In the genomic region with DNA sequence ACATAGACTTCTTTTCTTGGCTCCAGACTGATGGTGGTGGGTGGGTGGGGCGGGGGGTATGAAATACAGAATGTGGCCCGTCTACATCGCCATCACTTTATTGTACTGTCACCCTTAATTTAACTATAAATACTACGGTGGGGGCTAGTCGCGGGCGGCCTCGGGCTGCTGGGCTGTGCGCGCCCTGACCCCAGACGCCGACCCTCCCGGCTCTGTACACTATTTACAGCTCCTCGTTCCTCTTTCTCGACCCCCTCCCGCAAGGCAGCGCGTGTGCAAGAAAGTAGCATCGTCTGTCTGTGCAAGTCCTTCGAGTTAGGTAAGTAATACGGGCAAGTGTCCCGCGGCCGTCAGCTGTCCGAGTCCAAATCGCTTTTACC, we compare ENCODE assay signal across 10 cellular contexts. TPM values are rescaled to one million over a fixed set of nuclear protein-coding genes. Genes with fewer than 3 reads are reported as not detected.
DNase-seq lines count a peak whose midpoint lies in the region; ATAC-seq, FAIRE-seq and TF ChIP-seq lines count a peak whose summit lies in the region.
"Had no signal": no experiment of that assay in that cellular context is flagged by ENCODE, and none has a peak within 500 bp of the region (broad histone marks: within the 10 kb centered on the region; RNA-seq: fewer than 3 reads in every experiment).

No MANE protein-coding gene starts in this region.

- no peak for ATAC-seq in activated T-cell treated with anti-CD3 and anti-CD28 coated beads, Interleukin-2, amount 50 U/mL, for 72 hours (replicated peaks in 1 of 2)
- ATAC-seq in stimulated activated naive CD8-positive, alpha-beta T cell treated with anti-CD3 and anti-CD28 coated beads, Interleukin-15, amount 100 ng/mL, for 72 hours = no peak

- peaks cover 89% of the 10 kb centered on the region for H3K27me3 Mint-ChIP-seq in activated T-cell treated with anti-CD3 and anti-CD28 coated beads, Interleukin-2, amount 50 U/mL, for 72 hours (ENCODE audit: low read depth)
- peaks cover 93% of the 10 kb centered on the region for H3K27me3 Mint-ChIP-seq in activated naive CD8-positive, alpha-beta T cell treated with anti-CD3 and anti-CD28 coated beads for 36 hours
- H3K27me3 Mint-ChIP-seq in stimulated activated naive CD8-positive, alpha-beta T cell treated with anti-CD3 and anti-CD28 coated beads, Interleukin-15, amount 100 ng/mL, for 72 hours = peaks cover 91% of the 10 kb centered on the region

- no peaks in the 10 kb centered on the region for H3K9me1 ChIP-seq in keratinocyte (ENCODE audit: control insufficient read depth, extremely low read depth, insufficient read depth, low read length)

- H3K79me2 ChIP-seq in keratinocyte (ENCODE audit: control insufficient read depth, insufficient read depth, low read length) = no peaks in the 10 kb centered on the region

- FAIRE-seq in keratinocyte (lab: Jason Lieb, UNC) (no peak), D721Med (lab: Jason Lieb, UNC) (no peak)
- FAIRE-seq: endothelial cell of umbilical vein had no signal

- H3K9me3 ChIP-seq in keratinocyte (ENCODE audit: control insufficient read depth, low read depth, low read length) = peaks cover 2% of the 10 kb centered on the region

- peaks cover 0 to 3% of the 10 kb centered on the region in 2 donors for H3K36me3 Mint-ChIP-seq in activated T-cell treated with anti-CD3 and anti-CD28 coated beads, Interleukin-2, amount 50 U/mL, for 72 hours (ENCODE audit: insufficient read depth in 2 of 2)
- H3K36me3 Mint-ChIP-seq in activated naive CD8-positive, alpha-beta T cell treated with anti-CD3 and anti-CD28 coated beads for 36 hours = no peaks in the 10 kb centered on the region

- no peak overlapping the region for H3K9ac ChIP-seq in keratinocyte (ENCODE audit: control insufficient read depth, extremely low read depth, insufficient read depth, low read length)

- DNase-seq in activated T-cell treated with anti-CD3 and anti-CD28 coated beads, Interleukin-2, amount 50 U/mL, for 72 hours = no peak
- no peak for DNase-seq in activated T-cell treated with anti-CD3 and anti-CD28 coated beads, Interleukin-2, amount 50 U/mL, for 48 hours
- DNase-seq in activated naive CD8-positive, alpha-beta T cell treated with anti-CD3 and anti-CD28 coated beads for 36 hours = no peak
- no peak for DNase-seq in keratinocyte (ENCODE audit: low read depth, low spot score)
- no peak for DNase-seq in stimulated activated naive CD8-positive, alpha-beta T cell treated with anti-CD3 and anti-CD28 coated beads, Interleukin-15, amount 100 ng/mL, for 72 hours
- no peak for DNase-seq in middle frontal gyrus (ENCODE audit: extremely low spot score, low spot score)
- no peak for DNase-seq in NCI-H1092 treated with DMSO at 0.1 percent for 48 hours (lab: John Stamatoyannopoulos, UW)
- no peak for DNase-seq in D721Med (ENCODE audit: insufficient read length, low spot score)

- peaks cover 11% of the 10 kb centered on the region for H3K4me1 Mint-ChIP-seq in activated T-cell treated with anti-CD3 and anti-CD28 coated beads, Interleukin-2, amount 50 U/mL, for 72 hours (ENCODE audit: low read depth)
- H3K4me1 Mint-ChIP-seq in activated naive CD8-positive, alpha-beta T cell treated with anti-CD3 and anti-CD28 coated beads for 36 hours = peaks cover 10% of the 10 kb centered on the region
- peaks cover 37% of the 10 kb centered on the region for H3K4me1 Mint-ChIP-seq in stimulated activated naive CD8-positive, alpha-beta T cell treated with anti-CD3 and anti-CD28 coated beads, Interleukin-15, amount 100 ng/mL, for 72 hours

- no peaks in the 10 kb centered on the region for H3K36me3 ChIP-seq in keratinocyte (ENCODE audit: control insufficient read depth in 2 of 2, extremely low read depth in 1 of 2, insufficient read depth in 2 of 2, low read length in 2 of 2)

- peak overlapping the region; percentile 80 to 89 for H3K4me3 Mint-ChIP-seq in activated T-cell treated with anti-CD3 and anti-CD28 coated beads, Interleukin-2, amount 50 U/mL, for 72 hours
- peak overlapping the region; percentile 25 for H3K4me3 Mint-ChIP-seq in activated naive CD8-positive, alpha-beta T cell treated with anti-CD3 and anti-CD28 coated beads for 36 hours
- peak overlapping the region; percentile 78 to 84 for H3K4me3 Mint-ChIP-seq in stimulated activated naive CD8-positive, alpha-beta T cell treated with anti-CD3 and anti-CD28 coated beads, Interleukin-15, amount 100 ng/mL, for 72 hours

- H3K4me2 ChIP-seq in keratinocyte (ENCODE audit: control insufficient read depth, extremely low read depth, insufficient read depth, low read depth, low read length) = peak overlapping the region; percentile 62

- no peak overlapping the region for H3K27ac Mint-ChIP-seq in activated T-cell treated with anti-CD3 and anti-CD28 coated beads, Interleukin-2, amount 50 U/mL, for 72 hours
- H3K27ac Mint-ChIP-seq in activated naive CD8-positive, alpha-beta T cell treated with anti-CD3 and anti-CD28 coated beads for 36 hours = no peak overlapping the region
- H3K27ac Mint-ChIP-seq in stimulated activated naive CD8-positive, alpha-beta T cell treated with anti-CD3 and anti-CD28 coated beads, Interleukin-15, amount 100 ng/mL, for 72 hours = no peak overlapping the region

- TF ChIP-seq CTCF in keratinocyte (optimal IDR thresholded peaks at IDR 0.05 in 1 of 3, IDR thresholded peaks at IDR 0.05 in 1 of 3, conservative IDR thresholded peaks at IDR 0.05 in 1 of 3; ENCODE audit: extremely low read depth in 1 of 3, insufficient read depth in 2 of 3, low read length in 3 of 3) (no peak), D721Med (IDR thresholded peaks at IDR 0.05; ENCODE audit: insufficient read depth, missing control alignments) (no peak)

- peaks cover 68% of the 10 kb centered on the region for H3K27me3 ChIP-seq in keratinocyte (ENCODE audit: control insufficient read depth, extremely low read depth, insufficient read depth, low read length)

- peaks cover 7% of the 10 kb centered on the region for H3K4me1 ChIP-seq in keratinocyte (ENCODE audit: control insufficient read depth, extremely low read depth, insufficient read depth, low read length)

- no peaks in the 10 kb centered on the region for H3K9me3 Mint-ChIP-seq in activated T-cell treated with anti-CD3 and anti-CD28 coated beads, Interleukin-2, amount 50 U/mL, for 72 hours
- H3K9me3 Mint-ChIP-seq in activated naive CD8-positive, alpha-beta T cell treated with anti-CD3 and anti-CD28 coated beads for 36 hours = no peaks in the 10 kb centered on the region
- H3K9me3 Mint-ChIP-seq in stimulated activated naive CD8-positive, alpha-beta T cell treated with anti-CD3 and anti-CD28 coated beads, Interleukin-15, amount 100 ng/mL, for 72 hours = no peaks in the 10 kb centered on the region

- H3K27ac ChIP-seq in keratinocyte (ENCODE audit: control insufficient read depth, insufficient read depth, low read length) = no peak overlapping the region

- dilution Hi-C loops in keratinocyte (cut with MboI; ENCODE audit: extremely low pct_ligation_motif_present, low sequenced_read_pairs) = no loop called here

- no peak overlapping the region for H2AFZ ChIP-seq in keratinocyte (ENCODE audit: control insufficient read depth, low read length)

- no peak overlapping the region for H3K4me3 ChIP-seq in keratinocyte (ENCODE audit: control insufficient read depth in 2 of 3, extremely low read depth in 1 of 3, insufficient read depth in 2 of 3, low read depth in 1 of 3, low read length in 3 of 3)

- H4K20me1 ChIP-seq in keratinocyte (ENCODE audit: control insufficient read depth, extremely low read depth, insufficient read depth, low read length) = no peaks in the 10 kb centered on the region

RNA-seq across cellular contexts. Expression of a gene that starts 1.8 kb away (rescaled TPM):
- total RNA-seq in activated T-cell treated with anti-CD3 and anti-CD28 coated beads, Interleukin-2, amount 50 U/mL, for 72 hours = under 1 TPM in 1 of 2 donors, not detected in 1; 0.19 TPM
- not detected for total RNA-seq in activated naive CD8-positive, alpha-beta T cell treated with anti-CD3 and anti-CD28 coated beads for 36 hours
- not detected in 3 replicates for polyA plus RNA-seq in keratinocyte
- polyA plus RNA-seq in keratinocyte (2011; ENCODE audit: low read depth) = not detected
- polyA plus RNA-seq in keratinocyte (2011; cell fraction: cytosol; rRNA removed) = not detected in 2 replicates
- not detected in 2 replicates for polyA plus RNA-seq in keratinocyte (2011; cell fraction: nucleus; rRNA removed)
- not detected in 2 replicates for polyA plus RNA-seq in keratinocyte (2012; ENCODE audit: low replicate concordance)
- polyA minus RNA-seq in keratinocyte = not detected in 3 replicates
- not detected for polyA minus RNA-seq in keratinocyte (2011; cell fraction: cytosol; rRNA and poly(A)+ RNA removed)
- polyA minus RNA-seq in keratinocyte (2011; cell fraction: nucleus; rRNA and poly(A)+ RNA removed) = not detected in 2 replicates
- total RNA-seq: endothelial cell of umbilical vein; T-helper 1 cell treated with Interleukin-12 subunit alpha and Interleukin-12 subunit beta and Interleukin-4 antibody, amounts not matched to agents 30 ng/mL and 1 ng/mL, for 36 hours had no signal
- polyA plus RNA-seq: endothelial cell of umbilical vein had no signal

Comparison
In these comparisons a context has a peak if more than half of its experiments do, and no peak if none do; other contexts are left out.
1. H3K4me3 Mint-ChIP-seq: peak in every context shown above with its lines; median percentile 84 in activated T-cell treated with anti-CD3 and anti-CD28 coated beads, Interleukin-2, amount 50 U/mL, for 72 hours; 81 in stimulated activated naive CD8-positive, alpha-beta T cell treated with anti-CD3 and anti-CD28 coated beads, Interleukin-15, amount 100 ng/mL, for 72 hours; 25 in activated naive CD8-positive, alpha-beta T cell treated with anti-CD3 and anti-CD28 coated beads for 36 hours.